ENCODE assay signal across 1 cellular context in the genomic region with DNA sequence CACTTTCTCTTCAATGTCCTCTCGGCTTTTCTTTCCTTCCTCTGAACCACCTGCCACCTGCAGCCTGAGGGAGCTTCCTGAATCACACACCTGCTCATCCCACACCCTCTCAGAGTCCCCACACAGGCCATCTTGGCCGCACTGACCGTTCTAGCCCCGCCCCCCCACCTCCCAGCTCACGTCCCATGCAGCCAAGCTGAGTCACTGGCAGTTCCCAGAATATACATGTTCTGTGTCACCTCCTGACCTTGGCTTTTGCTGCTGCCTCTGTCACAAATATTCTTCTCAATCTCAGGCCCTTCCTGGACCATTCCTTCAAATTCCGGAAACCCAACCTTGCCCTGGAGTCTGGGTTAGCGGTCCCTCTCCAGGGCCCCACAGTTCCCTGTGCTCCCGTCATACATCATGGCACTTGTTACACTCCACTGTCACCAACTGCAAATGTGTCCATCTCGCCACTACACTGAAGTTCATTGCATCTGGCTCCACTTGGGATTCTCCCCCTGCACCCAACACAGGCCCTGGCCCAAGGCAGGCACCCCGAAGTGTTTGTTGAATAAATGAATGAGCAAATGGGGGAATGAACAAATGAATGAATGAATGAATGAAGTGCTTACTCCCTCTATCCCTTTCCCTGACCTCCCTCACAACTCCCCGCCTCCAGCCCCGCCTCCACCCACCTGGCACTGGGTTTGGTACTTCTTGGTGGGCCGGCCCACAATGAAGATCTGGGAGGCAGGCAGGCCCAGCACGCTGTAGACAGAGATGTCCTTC.
TF ChIP-seq lines count a peak whose summit lies in the region.

No MANE protein-coding gene starts in this region.

TF ChIP-seq in GM12878, 131 proteins besides CTCF, POLR2A, EP300 and RAD21:
- TF ChIP-seq, protein P1, sequence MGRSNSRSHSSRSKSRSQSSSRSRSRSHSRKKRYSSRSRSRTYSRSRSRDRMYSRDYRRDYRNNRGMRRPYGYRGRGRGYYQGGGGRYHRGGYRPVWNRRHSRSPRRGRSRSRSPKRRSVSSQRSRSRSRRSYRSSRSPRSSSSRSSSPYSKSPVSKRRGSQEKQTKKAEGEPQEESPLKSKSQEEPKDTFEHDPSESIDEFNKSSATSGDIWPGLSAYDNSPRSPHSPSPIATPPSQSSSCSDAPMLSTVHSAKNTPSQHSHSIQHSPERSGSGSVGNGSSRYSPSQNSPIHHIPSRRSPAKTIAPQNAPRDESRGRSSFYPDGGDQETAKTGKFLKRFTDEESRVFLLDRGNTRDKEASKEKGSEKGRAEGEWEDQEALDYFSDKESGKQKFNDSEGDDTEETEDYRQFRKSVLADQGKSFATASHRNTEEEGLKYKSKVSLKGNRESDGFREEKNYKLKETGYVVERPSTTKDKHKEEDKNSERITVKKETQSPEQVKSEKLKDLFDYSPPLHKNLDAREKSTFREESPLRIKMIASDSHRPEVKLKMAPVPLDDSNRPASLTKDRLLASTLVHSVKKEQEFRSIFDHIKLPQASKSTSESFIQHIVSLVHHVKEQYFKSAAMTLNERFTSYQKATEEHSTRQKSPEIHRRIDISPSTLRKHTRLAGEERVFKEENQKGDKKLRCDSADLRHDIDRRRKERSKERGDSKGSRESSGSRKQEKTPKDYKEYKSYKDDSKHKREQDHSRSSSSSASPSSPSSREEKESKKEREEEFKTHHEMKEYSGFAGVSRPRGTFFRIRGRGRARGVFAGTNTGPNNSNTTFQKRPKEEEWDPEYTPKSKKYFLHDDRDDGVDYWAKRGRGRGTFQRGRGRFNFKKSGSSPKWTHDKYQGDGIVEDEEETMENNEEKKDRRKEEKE (IDR thresholded peaks at IDR 0.05): no peak
- 0 out of 2 replicates have a peak, but pooled peaks have one; percentile 42 for TF ChIP-seq ZNF24 (IDR thresholded peaks at IDR 0.05)
